ENCODE assay signal across 10 cellular contexts in the genomic region with DNA sequence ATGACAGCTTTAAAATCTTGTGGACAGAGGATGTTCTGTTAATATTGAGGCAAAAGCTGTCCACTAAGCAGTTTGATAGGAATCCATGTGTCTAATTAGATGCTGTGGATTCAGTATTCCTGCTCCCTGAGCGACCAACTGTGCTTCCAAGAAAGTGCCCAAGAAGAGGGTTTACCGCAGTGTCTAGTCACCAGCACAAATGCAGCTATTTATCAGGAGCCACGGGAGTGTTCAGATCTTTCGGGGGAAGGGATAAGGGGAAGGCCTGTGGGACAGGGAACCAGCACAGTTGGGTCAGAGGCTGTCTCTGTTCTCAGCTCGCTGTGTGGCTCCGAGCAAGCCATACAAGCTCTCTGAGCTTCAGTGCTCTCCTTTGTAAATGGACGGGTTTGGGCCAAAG.
DNase-seq lines count a peak whose midpoint lies in the region; ATAC-seq and TF ChIP-seq lines count a peak whose summit lies in the region.
"Had no signal": no experiment of that assay in that cellular context is flagged by ENCODE, and none has a peak within 500 bp of the region (broad histone marks: within the 10 kb centered on the region; RNA-seq: fewer than 3 reads in every experiment).

No MANE protein-coding gene starts in this region.

- H3K4me1 Mint-ChIP-seq in brain (peaks cover 88% of the 10 kb centered on the region), osteocyte (ENCODE audit: unreplicated experiment) (peaks cover 68% of the 10 kb centered on the region)

- H3K36me3 ChIP-seq in right atrium auricular region, result peaks cover 18% of the 10 kb centered on the region
- no peaks in the 10 kb centered on the region for H3K36me3 ChIP-seq in urinary bladder (ENCODE audit: insufficient read depth)

- peak overlapping the region; percentile 74 to 76 for H3K27ac ChIP-seq in right atrium auricular region
- peak overlapping the region; percentile 30 for H3K27ac ChIP-seq in urinary bladder (ENCODE audit: low read depth)

- H3K27ac Mint-ChIP-seq in brain (peak overlapping the region; percentile 32 to 98 (median 91)), osteocyte (ENCODE audit: unreplicated experiment) (peak overlapping the region; percentile 97)

- H3K9me3 ChIP-seq in right atrium auricular region, result no peaks in the 10 kb centered on the region

- ATAC-seq in HG02870 (IDR thresholded peaks at IDR 0.05; ENCODE audit: unreplicated experiment) (no peak), GM21526 (IDR thresholded peaks at IDR 0.05; ENCODE audit: low FRiP score, unreplicated experiment) (no peak)
- ATAC-seq: stimulated activated naive CD8-positive, alpha-beta T cell treated with anti-CD3 and anti-CD28 coated beads, Interleukin-15, amount 100 ng/mL, for 72 hours had no signal

- WGBS in urinary bladder, result 54% methylated on average over 7 of the region's 7 CpGs

- TF ChIP-seq CTCF in brain (conservative IDR thresholded peaks at IDR 0.05), result no peak
- TF ChIP-seq CTCF in right atrium auricular region (IDR thresholded peaks at IDR 0.05), result no peak
- TF ChIP-seq CTCF in osteocyte (IDR thresholded peaks at IDR 0.05), result no peak

- H3K4me3 ChIP-seq in right atrium auricular region (no peak overlapping the region), urinary bladder (ENCODE audit: low read depth, low read length) (no peak overlapping the region)

- no peaks in the 10 kb centered on the region for H3K27me3 ChIP-seq in right atrium auricular region

- H3K36me3 Mint-ChIP-seq in brain (peaks cover 56% of the 10 kb centered on the region), osteocyte (ENCODE audit: unreplicated experiment) (peaks cover 26% of the 10 kb centered on the region)

- DNase-seq in right atrium auricular region (ENCODE audit: low spot score) (peak; percentile 56), osteocyte (ENCODE audit: extremely low spot score, unreplicated experiment) (no peak), NCI-H2171 treated with DMSO at 0.1 percent for 48 hours (lab: John Stamatoyannopoulos, UW) (no peak)
- DNase-seq: activated CD8-positive, alpha-beta memory T cell treated with anti-CD3 and anti-CD28 coated beads, Interleukin-2, amount 50 U/mL, for 48 hours; NCI-H1417; stimulated activated naive CD8-positive, alpha-beta T cell treated with anti-CD3 and anti-CD28 coated beads, Interleukin-15, amount 100 ng/mL, for 72 hours had no signal

- H3K4me3 Mint-ChIP-seq in brain (peak overlapping the region in 3 of 5 experiments; percentile 46 to 73 (median 54)), osteocyte (ENCODE audit: unreplicated experiment) (peak overlapping the region; percentile 27)
- H3K4me3 Mint-ChIP-seq: stimulated activated naive CD8-positive, alpha-beta T cell treated with anti-CD3 and anti-CD28 coated beads, Interleukin-15, amount 100 ng/mL, for 72 hours had no signal

- peaks cover 0 to 62% of the 10 kb centered on the region in 2 donors for H3K4me1 ChIP-seq in right atrium auricular region
- no peaks in the 10 kb centered on the region for H3K4me1 ChIP-seq in urinary bladder (ENCODE audit: insufficient read depth)

- H3K9me3 Mint-ChIP-seq in brain (peaks cover 0 to 6% (median 0%) of the 10 kb centered on the region in 5 experiments), osteocyte (ENCODE audit: unreplicated experiment) (no peaks in the 10 kb centered on the region)
- H3K9me3 Mint-ChIP-seq: stimulated activated naive CD8-positive, alpha-beta T cell treated with anti-CD3 and anti-CD28 coated beads, Interleukin-15, amount 100 ng/mL, for 72 hours had no signal

- no peaks in the 10 kb centered on the region for H3K27me3 Mint-ChIP-seq in brain
- H3K27me3 Mint-ChIP-seq in osteocyte (ENCODE audit: unreplicated experiment), result no peaks in the 10 kb centered on the region
- H3K27me3 Mint-ChIP-seq: stimulated activated naive CD8-positive, alpha-beta T cell treated with anti-CD3 and anti-CD28 coated beads, Interleukin-15, amount 100 ng/mL, for 72 hours had no signal
